In genomic region chr1:93056214-93056613, GRCh38 we compare ENCODE assay signal across 11 cellular contexts. TPM values are rescaled to one million over a fixed set of nuclear protein-coding genes. Genes with fewer than 3 reads are reported as not detected.
DNase-seq lines count a peak whose midpoint lies in the region; ATAC-seq and TF ChIP-seq lines count a peak whose summit lies in the region.
"Had no signal": no experiment of that assay in that cellular context is flagged by ENCODE, and none has a peak within 500 bp of the region (broad histone marks: within the 10 kb centered on the region; RNA-seq: fewer than 3 reads in every experiment).

No MANE protein-coding gene starts in this region.

- TF ChIP-seq EP300 in gastroesophageal sphincter (IDR thresholded peaks at IDR 0.05) = no peak

- intact Hi-C loops in gastrocnemius medialis (cut with DNase I; ENCODE audit: low total_unique reads) = no loop called here
- intact Hi-C loops in CD8-positive, alpha-beta T cell (cut with DNase I, micrococcal nuclease) = no loop called here

- TF ChIP-seq POLR2A in gastrocnemius medialis (IDR thresholded peaks at IDR 0.05) = no peak
- TF ChIP-seq POLR2A in gastroesophageal sphincter (IDR thresholded peaks at IDR 0.05) = no peak

- no peak overlapping the region for H3K9ac ChIP-seq in GM23248
- H3K9ac ChIP-seq in liver (ENCODE audit: low read depth in 1 of 2, low read length in 2 of 2) = no peak overlapping the region

- H3K27ac ChIP-seq in GM23248 (no peak overlapping the region), liver (ENCODE audit: low read depth in 1 of 2, low read length in 2 of 2) (no peak overlapping the region), gastrocnemius medialis (no peak overlapping the region), gastroesophageal sphincter (no peak overlapping the region)
- H3K27ac ChIP-seq in CD8-positive, alpha-beta T cell (ENCODE audit: low read depth, low read length) = no peak overlapping the region

- POLR2A ChIA-PET in CD8-positive, alpha-beta T cell (lab: Charles Lee) = interaction anchor here (0.5 to 1.4 kb wide), 3 partner anchors 14 to 33 kb away, joined by 3 to 4 read pairs (median 3); partner anchors contain the start of gene MTF2

- WGBS in GM23248 (ENCODE audit: low coverage in 1 of 2, low lambda C conversion rate in 2 of 2, missing lambda C conversion rate in 2 of 2), 2 experiments = 30 to 34% methylated on average over 4 of the region's 4 CpGs
- 31% methylated on average over 4 of the region's 4 CpGs for WGBS in liver
- WGBS in gastroesophageal sphincter (ENCODE audit: low coverage in 1 of 2), 2 donors = 29 to 30% methylated on average over 4 of the region's 4 CpGs

- H3K36me3 ChIP-seq in GM23248 (ENCODE audit: low read depth) (no peaks in the 10 kb centered on the region), liver (ENCODE audit: control insufficient read depth in 4 of 4, insufficient read depth in 3 of 4, low read depth in 1 of 4, low read length in 3 of 4) (no peaks in the 10 kb centered on the region), gastrocnemius medialis (no peaks in the 10 kb centered on the region), gastroesophageal sphincter (no peaks in the 10 kb centered on the region)
- H3K36me3 ChIP-seq in CD8-positive, alpha-beta T cell (ENCODE audit: insufficient read depth, low read length) = no peaks in the 10 kb centered on the region

- no peaks in the 10 kb centered on the region for H3K9me2 ChIP-seq in GM23248 (ENCODE audit: insufficient read depth)

- TF ChIP-seq RAD21 in liver (IDR thresholded peaks at IDR 0.05) = no peak

- no peaks in the 10 kb centered on the region for H3K4me1 ChIP-seq in GM23248 (ENCODE audit: insufficient read depth)
- H3K4me1 ChIP-seq in liver (ENCODE audit: control insufficient read depth in 4 of 4, insufficient read depth in 4 of 4, low read length in 3 of 4) = no peaks in the 10 kb centered on the region
- H3K4me1 ChIP-seq in gastrocnemius medialis = no peaks in the 10 kb centered on the region
- no peaks in the 10 kb centered on the region for H3K4me1 ChIP-seq in CD8-positive, alpha-beta T cell (ENCODE audit: insufficient read depth, low read length)
- no peaks in the 10 kb centered on the region for H3K4me1 ChIP-seq in gastroesophageal sphincter

- no peaks in the 10 kb centered on the region for H3K9me3 Mint-ChIP-seq in CD8-positive, alpha-beta T cell
- H3K9me3 Mint-ChIP-seq: effector memory CD8-positive, alpha-beta T cell had no signal

- H4K20me1 ChIP-seq in GM23248 (ENCODE audit: insufficient read depth) = no peaks in the 10 kb centered on the region

- no peaks in the 10 kb centered on the region for H3F3A ChIP-seq in GM23248 (ENCODE audit: insufficient read depth)

- ATAC-seq in gastrocnemius medialis = no peak
- ATAC-seq in CD8-positive, alpha-beta T cell = no peak
- ATAC-seq in gastroesophageal sphincter = no peak
- ATAC-seq: effector memory CD8-positive, alpha-beta T cell had no signal

- H3K4me2 ChIP-seq in GM23248 (ENCODE audit: unreplicated experiment) = no peak overlapping the region

- H3K4me3 Mint-ChIP-seq in CD8-positive, alpha-beta T cell = no peak overlapping the region
- H3K4me3 Mint-ChIP-seq: effector memory CD8-positive, alpha-beta T cell had no signal

- CTCF ChIA-PET in CD8-positive, alpha-beta T cell (lab: Charles Lee) = interaction anchor here (1.3 kb wide), 1 partner anchor 42 kb away, joined by 3 read pairs; no protein-coding TSS in a partner anchor

- H3K9me3 ChIP-seq in GM23248 (ENCODE audit: low read depth) = no peaks in the 10 kb centered on the region
- H3K9me3 ChIP-seq in liver (ENCODE audit: control insufficient read depth in 4 of 4, low read length in 3 of 4) = no peaks in the 10 kb centered on the region
- no peaks in the 10 kb centered on the region for H3K9me3 ChIP-seq in gastrocnemius medialis
- no peaks in the 10 kb centered on the region for H3K9me3 ChIP-seq in CD8-positive, alpha-beta T cell (ENCODE audit: low read length)
- H3K9me3 ChIP-seq in gastroesophageal sphincter = no peaks in the 10 kb centered on the region

- no peaks in the 10 kb centered on the region for H3K36me3 Mint-ChIP-seq in CD8-positive, alpha-beta T cell

- no peak overlapping the region for H3K4me3 ChIP-seq in GM23248
- no peak overlapping the region for H3K4me3 ChIP-seq in liver (ENCODE audit: low read depth in 1 of 3, low read length in 3 of 3)
- no peak overlapping the region for H3K4me3 ChIP-seq in gastrocnemius medialis
- no peak overlapping the region for H3K4me3 ChIP-seq in CD8-positive, alpha-beta T cell (ENCODE audit: low read depth, low read length)
- H3K4me3 ChIP-seq in gastroesophageal sphincter = no peak overlapping the region
- H3K4me3 ChIP-seq: lung had no signal

- in situ Hi-C loops in GM23248 (cut with MboI) (no loop called here), T47D (cut with HindIII; ENCODE audit: low pct_unique_long_range_greater_than_20kb, low sequenced_read_pairs) (no loop called here), gastrocnemius medialis (cut with MboI; ENCODE audit: low sequenced_read_pairs in 4 of 4) (no loop called here)

- H3K4me1 Mint-ChIP-seq in CD8-positive, alpha-beta T cell (ENCODE audit: low read depth) = no peaks in the 10 kb centered on the region

- DNase-seq in GM23248 = peak; percentile 55
- DNase-seq in NAMALWA (ENCODE audit: low spot score) = peak; percentile 30
- peak; percentile 18 to 62 for DNase-seq in T47D (ENCODE audit: low read depth in 1 of 2, low spot score in 1 of 2)
- DNase-seq in anterior cingulate cortex (lab: John Stamatoyannopoulos, UW) = no peak
- no peak for DNase-seq in gastrocnemius medialis
- no peak for DNase-seq in CD8-positive, alpha-beta T cell
- DNase-seq: NCI-H526 had no signal

- H3K27me3 Mint-ChIP-seq in CD8-positive, alpha-beta T cell (ENCODE audit: low read depth) = peaks cover 12% of the 10 kb centered on the region

- H3K79me2 ChIP-seq in GM23248 (ENCODE audit: insufficient read depth) = no peaks in the 10 kb centered on the region

- H3K27me3 ChIP-seq in GM23248 (replicated peaks; ENCODE audit: insufficient read depth) = peaks cover 4% of the 10 kb centered on the region; the same call in 1 of the 2 replicates
- H3K27me3 ChIP-seq in liver (ENCODE audit: control insufficient read depth in 4 of 4, insufficient read depth in 4 of 4, low read length in 3 of 4) = no peaks in the 10 kb centered on the region
- no peaks in the 10 kb centered on the region for H3K27me3 ChIP-seq in gastrocnemius medialis
- no peaks in the 10 kb centered on the region for H3K27me3 ChIP-seq in CD8-positive, alpha-beta T cell (ENCODE audit: insufficient read depth, low read length)
- H3K27me3 ChIP-seq in gastroesophageal sphincter = peaks cover 10% of the 10 kb centered on the region

- H3K27ac Mint-ChIP-seq in CD8-positive, alpha-beta T cell = no peak overlapping the region
- H3K27ac Mint-ChIP-seq: effector memory CD8-positive, alpha-beta T cell had no signal

- no peak overlapping the region for H2AFZ ChIP-seq in GM23248

- TF ChIP-seq CTCF in liver (IDR thresholded peaks at IDR 0.05; ENCODE audit: low read depth, low read length, missing input control) (no peak), gastrocnemius medialis (IDR thresholded peaks at IDR 0.05 in 4 of 5, conservative IDR thresholded peaks at IDR 0.05 in 1 of 5) (no peak), gastroesophageal sphincter (IDR thresholded peaks at IDR 0.05) (no peak)
- no peak for TF ChIP-seq CTCF in CD8-positive, alpha-beta T cell (IDR thresholded peaks at IDR 0.05)

TF ChIP-seq in liver, 16 proteins besides CTCF, POLR2A, EP300 and RAD21:
- TF ChIP-seq FOXA2 (IDR thresholded peaks at IDR 0.05) (no peak), REST (IDR thresholded peaks at IDR 0.05) (peak; percentile 98)

RNA-seq across cellular contexts. Expression of gene MTF2, which starts 22.9 kb away (rescaled TPM):
- total RNA-seq in GM23248 (2014; rRNA removed; shearing (Covaris generic)) = 10.9 and 14.1 TPM in 2 replicates
- polyA plus RNA-seq in GM23248 (2016; fragmentation: Nextera tagmentation; extraction: Ambion mirVana) (17.6 and 21.4 TPM in 2 replicates), liver (10 to 100 TPM in 1 of 2 donors, 1 to 10 TPM in 1; 3.2 to 10.3 TPM)
- total RNA-seq in liver (10 to 100 TPM; 14.9 to 17.8 TPM), gastrocnemius medialis (10 to 100 TPM in 1 of 4 donors, 1 to 10 TPM in 3; 5.9 to 11.7 (median 9.5) TPM), gastroesophageal sphincter (10 to 100 TPM in 2 of 4 donors, 1 to 10 TPM in 2; 7.8 to 20.7 (median 10.3) TPM)
- total RNA-seq in CD8-positive, alpha-beta T cell = 10 to 100 TPM; 41.4 to 43.3 TPM

Comparison
In these comparisons a context has a peak if more than half of its experiments do, and no peak if none do; other contexts are left out.
1. DNase-seq: peak in GM23248 (single experiment), NAMALWA (single experiment) and T47D (2 of 2); none in anterior cingulate cortex (0 of 58), gastrocnemius medialis (0 of 2) and CD8-positive, alpha-beta T cell (0 of 7).